16 cellular contexts compared by ENCODE assay signal in the genomic region with DNA sequence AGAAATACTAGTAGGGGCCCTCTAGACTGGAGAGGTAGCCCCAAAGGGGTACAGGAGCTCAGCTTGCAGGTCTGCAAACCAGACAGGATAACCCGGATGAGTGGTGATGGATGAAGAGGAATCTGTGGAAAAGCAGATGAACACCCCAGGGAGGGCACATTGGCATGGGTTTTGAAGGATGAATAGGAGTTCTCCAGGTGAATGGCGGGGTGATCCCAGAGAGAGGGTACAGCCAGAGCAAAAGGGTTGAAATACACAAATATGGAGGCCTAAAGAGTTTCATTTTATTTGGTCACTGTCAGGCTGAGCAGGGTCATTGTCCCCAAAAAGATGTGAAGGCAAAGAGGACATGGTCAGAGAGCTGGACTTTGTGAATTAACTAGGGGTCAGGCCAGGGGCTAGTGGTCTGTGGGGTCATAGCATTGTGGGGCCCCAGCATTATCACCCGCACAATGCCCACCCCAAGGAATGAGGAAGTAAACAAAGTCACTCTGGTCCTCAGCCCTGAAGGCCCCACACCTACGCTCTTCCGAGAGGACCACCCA. TPM values are rescaled to one million over a fixed set of nuclear protein-coding genes. Genes with fewer than 3 reads are reported as not detected.
DNase-seq lines count a peak whose midpoint lies in the region; ATAC-seq and TF ChIP-seq lines count a peak whose summit lies in the region.
"Had no signal": no experiment of that assay in that cellular context is flagged by ENCODE, and none has a peak within 500 bp of the region (broad histone marks: within the 10 kb centered on the region; RNA-seq: fewer than 3 reads in every experiment).

No MANE protein-coding gene starts in this region.

- no peaks in the 10 kb centered on the region for H3K9me3 ChIP-seq in CD4-positive, alpha-beta T cell (ENCODE audit: control insufficient read depth, low read length)
- no peaks in the 10 kb centered on the region for H3K9me3 ChIP-seq in osteoblast (ENCODE audit: low read depth, low read length)
- no peaks in the 10 kb centered on the region for H3K9me3 ChIP-seq in OCI-LY7 (ENCODE audit: low read length)

- H4K20me1 ChIP-seq in osteoblast (ENCODE audit: insufficient read depth, low read length) (peaks cover 30% of the 10 kb centered on the region), OCI-LY7 (ENCODE audit: insufficient read depth, low read length) (no peaks in the 10 kb centered on the region)

- intact Hi-C loops in CD4-positive, alpha-beta T cell (cut with DNase I, micrococcal nuclease) = no loop called here
- intact Hi-C loops in natural killer cell (cut with micrococcal nuclease) = no loop called here
- intact Hi-C loops in OCI-LY7 (cut with micrococcal nuclease; ENCODE audit: unreplicated experiment) = loop anchor here (10.0 kb wide), 1 partner anchor 346 kb away; no protein-coding TSS in a partner anchor

- BruUV-seq in OCI-LY7 (replicated peaks; lab: Mats Ljungman, UMichigan) = no TSS peak

- no peak for TF ChIP-seq CTCF in CD4-positive, alpha-beta T cell (IDR thresholded peaks at IDR 0.05)
- TF ChIP-seq CTCF in endothelial cell (IDR thresholded peaks at IDR 0.05; ENCODE audit: unreplicated experiment) = no peak
- TF ChIP-seq CTCF in osteoblast (IDR thresholded peaks at IDR 0.05; ENCODE audit: extremely low read depth, low read depth, low read length) = no peak
- no peak for TF ChIP-seq CTCF in natural killer cell (IDR thresholded peaks at IDR 0.05)
- no peak for TF ChIP-seq CTCF in OCI-LY7 (conservative IDR thresholded peaks at IDR 0.05; ENCODE audit: low read length)

- H3K79me2 ChIP-seq in osteoblast (ENCODE audit: insufficient read depth, low read length) = peaks cover 46% of the 10 kb centered on the region
- H3K79me2 ChIP-seq in OCI-LY7 (ENCODE audit: insufficient read depth, low read depth, low read length) = peaks cover 23% of the 10 kb centered on the region; the same call in 1 of the 2 replicates

- H3K4me1 Mint-ChIP-seq in CD4-positive, alpha-beta T cell (ENCODE audit: low read depth) = no peaks in the 10 kb centered on the region
- H3K4me1 Mint-ChIP-seq in endothelial cell (ENCODE audit: unreplicated experiment) (peaks cover 19% of the 10 kb centered on the region), natural killer cell (peaks cover 0 to 12% of the 10 kb centered on the region in 2 donors)

- CTCF ChIA-PET in CD4-positive, alpha-beta T cell (lab: Charles Lee) = no interaction called here
- CTCF ChIA-PET in OCI-LY7 (lab: Charles Lee; ENCODE audit: unreplicated experiment) = no interaction called here

- no peaks in the 10 kb centered on the region for H3K9me2 ChIP-seq in OCI-LY7 (ENCODE audit: insufficient read depth, low read length)

- peaks cover 12% of the 10 kb centered on the region for H3K36me3 ChIP-seq in osteoblast (ENCODE audit: insufficient read depth, low read length)
- peaks cover 9% of the 10 kb centered on the region; the same call in 1 of the 2 replicates for H3K36me3 ChIP-seq in OCI-LY7 (ENCODE audit: insufficient read depth, low read length)

- H3K27ac ChIP-seq in CD4-positive, alpha-beta T cell (ENCODE audit: low read depth, low read length) = no peak overlapping the region
- H3K27ac ChIP-seq in osteoblast (ENCODE audit: low read depth, low read length) (no peak overlapping the region), OCI-LY7 (ENCODE audit: low read depth, low read length, poor library complexity, severe bottlenecking) (no peak overlapping the region)

- no peak for ATAC-seq in CD4-positive, alpha-beta T cell (ENCODE audit: poor library complexity)
- no peak for ATAC-seq in natural killer cell
- ATAC-seq: natural killer cell treated with Interleukin-12 subunit alpha and Interleukin-12 subunit beta and Interleukin-15 and Interleukin-18, amount 100 ng/mL, for 72 hours had no signal

- H3K9me3 Mint-ChIP-seq in CD4-positive, alpha-beta T cell = no peaks in the 10 kb centered on the region
- H3K9me3 Mint-ChIP-seq in endothelial cell (ENCODE audit: unreplicated experiment) = no peaks in the 10 kb centered on the region
- H3K9me3 Mint-ChIP-seq in natural killer cell = no peaks in the 10 kb centered on the region
- H3K9me3 Mint-ChIP-seq: activated T-helper 1 cell treated with anti-CD3 and anti-CD28 coated beads, Interleukin-12 subunit alpha, Interleukin-12 subunit beta, Interleukin-2, Interleukin-4 antibody, amounts not matched to agents 30 ng/mL and 10 ng/mL and 1 ng/mL, durations not matched to agents 14 hours and 24 hours and 36 hours; natural killer cell treated with Interleukin-12 subunit alpha and Interleukin-12 subunit beta and Interleukin-15 and Interleukin-18, amount 100 ng/mL, for 72 hours had no signal

- H3K36me3 Mint-ChIP-seq in CD4-positive, alpha-beta T cell (ENCODE audit: low read depth) = no peaks in the 10 kb centered on the region
- H3K36me3 Mint-ChIP-seq in endothelial cell (ENCODE audit: low read depth, unreplicated experiment) (peaks cover 18% of the 10 kb centered on the region), natural killer cell (no peaks in the 10 kb centered on the region)
- H3K36me3 Mint-ChIP-seq: natural killer cell treated with Interleukin-12 subunit alpha and Interleukin-12 subunit beta and Interleukin-15 and Interleukin-18, amount 100 ng/mL, for 72 hours had no signal

- H3K4me3 ChIP-seq in osteoblast (ENCODE audit: insufficient read depth, low read length) (no peak overlapping the region), OCI-LY7 (ENCODE audit: low read depth, low read length, poor library complexity, severe bottlenecking) (no peak overlapping the region)

- H3K27me3 Mint-ChIP-seq in CD4-positive, alpha-beta T cell = no peaks in the 10 kb centered on the region
- peaks cover 16% of the 10 kb centered on the region for H3K27me3 Mint-ChIP-seq in endothelial cell (ENCODE audit: unreplicated experiment)
- no peaks in the 10 kb centered on the region for H3K27me3 Mint-ChIP-seq in natural killer cell (ENCODE audit: low read depth in 2 of 2)
- H3K27me3 Mint-ChIP-seq: natural killer cell treated with Interleukin-12 subunit alpha and Interleukin-12 subunit beta and Interleukin-15 and Interleukin-18, amount 100 ng/mL, for 72 hours had no signal

- POLR2A ChIA-PET in CD4-positive, alpha-beta T cell (lab: Charles Lee) = interaction anchor here (0.7 kb wide), 1 partner anchor 125 kb away, joined by 3 read pairs; no protein-coding TSS in a partner anchor
- POLR2A ChIA-PET in OCI-LY7 (lab: Charles Lee) = interaction anchor here (0.6 to 1.4 kb wide), 2 partner anchors 164 to 389 kb away, joined by 3 read pairs; no protein-coding TSS in a partner anchor

- H3K27me3 ChIP-seq in CD4-positive, alpha-beta T cell (ENCODE audit: control insufficient read depth, insufficient read depth, low read length) = no peaks in the 10 kb centered on the region
- no peaks in the 10 kb centered on the region for H3K27me3 ChIP-seq in osteoblast (ENCODE audit: insufficient read depth, low read length)

- no peak overlapping the region for H3K4me2 ChIP-seq in osteoblast (ENCODE audit: insufficient read depth, low read length)
- H3K4me2 ChIP-seq in OCI-LY7 (ENCODE audit: low read length) = no peak overlapping the region

- no peak for DNase-seq in CD4-positive, alpha-beta T cell
- peak; percentile 61 for DNase-seq in NCI-H82 treated with DMSO at 0.1 percent for 48 hours (lab: John Stamatoyannopoulos, UW; ENCODE audit: unreplicated experiment)
- DNase-seq in endothelial cell (ENCODE audit: low spot score) = no peak
- peak; percentile 89 for DNase-seq in osteoblast (ENCODE audit: insufficient read length, low spot score, missing footprints)
- DNase-seq in natural killer cell = no peak
- DNase-seq in stimulated activated naive CD4-positive, alpha-beta T cell (lab: John Stamatoyannopoulos, UW) = no peak
- no peak for DNase-seq in OCI-LY7 (ENCODE audit: low spot score)
- DNase-seq in hypothalamus (lab: John Stamatoyannopoulos, UW) = no peak
- DNase-seq: caudate nucleus; DMS153; effector memory CD4-positive, alpha-beta T cell; IMR-90; NCI-H2107; NCI-H526 treated with DMSO at 0.1 percent for 48 hours had no signal

- H3K4me1 ChIP-seq in osteoblast (ENCODE audit: insufficient read depth, low read length) (peaks cover 11% of the 10 kb centered on the region), OCI-LY7 (ENCODE audit: insufficient read depth, low read length, poor library complexity, severe bottlenecking) (peaks cover 39% of the 10 kb centered on the region)

- H2AFZ ChIP-seq in osteoblast (ENCODE audit: low read length) = no peak overlapping the region
- H2AFZ ChIP-seq in OCI-LY7 (ENCODE audit: low read length) = no peak overlapping the region

- H3K4me3 Mint-ChIP-seq in CD4-positive, alpha-beta T cell = peak overlapping the region; percentile 39
- H3K4me3 Mint-ChIP-seq in endothelial cell (ENCODE audit: unreplicated experiment) (peak overlapping the region; percentile 5), natural killer cell (no peak overlapping the region)
- H3K4me3 Mint-ChIP-seq: activated T-helper 1 cell treated with anti-CD3 and anti-CD28 coated beads, Interleukin-12 subunit alpha, Interleukin-12 subunit beta, Interleukin-2, Interleukin-4 antibody, amounts not matched to agents 30 ng/mL and 10 ng/mL and 1 ng/mL, durations not matched to agents 14 hours and 24 hours and 36 hours; natural killer cell treated with Interleukin-12 subunit alpha and Interleukin-12 subunit beta and Interleukin-15 and Interleukin-18, amount 100 ng/mL, for 72 hours had no signal

- no peak overlapping the region for H3K27ac Mint-ChIP-seq in CD4-positive, alpha-beta T cell
- H3K27ac Mint-ChIP-seq in endothelial cell (ENCODE audit: unreplicated experiment) (peak overlapping the region; percentile 42), natural killer cell (no peak overlapping the region)
- H3K27ac Mint-ChIP-seq: activated T-helper 1 cell treated with anti-CD3 and anti-CD28 coated beads, Interleukin-12 subunit alpha, Interleukin-12 subunit beta, Interleukin-2, Interleukin-4 antibody, amounts not matched to agents 30 ng/mL and 10 ng/mL and 1 ng/mL, durations not matched to agents 14 hours and 24 hours and 36 hours; natural killer cell treated with Interleukin-12 subunit alpha and Interleukin-12 subunit beta and Interleukin-15 and Interleukin-18, amount 100 ng/mL, for 72 hours had no signal

RNA-seq across cellular contexts. Expression of gene NR2F6, which starts 4.8 kb away (rescaled TPM):
- 1 to 10 TPM in 1 of 2 experiments, under 1 TPM in 1; 0.74 to 1.1 TPM for total RNA-seq in CD4-positive, alpha-beta T cell
- 69.9 TPM for total RNA-seq in endothelial cell (ENCODE audit: unreplicated experiment)
- 29.5 and 32.2 TPM in 2 replicates for total RNA-seq in osteoblast
- total RNA-seq in natural killer cell = 1 to 10 TPM; 1.3 to 4.2 (median 1.8) TPM
- total RNA-seq in OCI-LY7 (2014; rRNA removed; shearing (Covaris generic)) = 31.0 and 39.2 TPM in 2 replicates
- total RNA-seq in OCI-LY7 (2022) = 30.0 and 33.1 TPM in 2 replicates

RNA-seq across cellular contexts. Expression of gene OCEL1, which starts 14.9 kb away (rescaled TPM):
- 10 to 100 TPM; 20.5 to 22.2 TPM for total RNA-seq in CD4-positive, alpha-beta T cell
- total RNA-seq in endothelial cell (ENCODE audit: unreplicated experiment) (16.5 TPM), osteoblast (2.4 and 3.3 TPM in 2 replicates), natural killer cell (10 to 100 TPM; 28.1 to 39.1 (median 37.0) TPM), OCI-LY7 (2022) (29.5 and 38.8 TPM in 2 replicates)
- total RNA-seq in OCI-LY7 (2014; rRNA removed; shearing (Covaris generic)) = 5.9 and 10.2 TPM in 2 replicates

RNA-seq across cellular contexts. Expression of gene USHBP1, which starts 23.6 kb away (rescaled TPM):
- not detected for total RNA-seq in CD4-positive, alpha-beta T cell
- total RNA-seq in endothelial cell (ENCODE audit: unreplicated experiment) = 54.2 TPM
- total RNA-seq in osteoblast = not detected in 2 replicates
- total RNA-seq in natural killer cell = not detected
- 2.4 and 3.1 TPM in 2 replicates for total RNA-seq in OCI-LY7 (2014; rRNA removed; shearing (Covaris generic))
- total RNA-seq in OCI-LY7 (2022) = 6.5 and 7.6 TPM in 2 replicates
- total RNA-seq: IMR-90; natural killer cell treated with Interleukin-12 subunit alpha and Interleukin-12 subunit beta and Interleukin-15 and Interleukin-18, amount 100 ng/mL, for 72 hours had no signal

RNA-seq across cellular contexts. Expression of gene USE1, which starts 25.8 kb away (rescaled TPM):
- 10 to 100 TPM; 23.1 to 24.3 TPM for total RNA-seq in CD4-positive, alpha-beta T cell
- total RNA-seq in endothelial cell (ENCODE audit: unreplicated experiment) (13.0 TPM), osteoblast (22.4 and 25.7 TPM in 2 replicates), natural killer cell (10 to 100 TPM; 16.4 to 21.1 (median 20.9) TPM), OCI-LY7 (2022) (25.4 and 28.6 TPM in 2 replicates)
- total RNA-seq in OCI-LY7 (2014; rRNA removed; shearing (Covaris generic)) = 31.2 TPM in 2 replicates

RNA-seq across cellular contexts. Expression of gene BABAM1, which starts 26.3 kb away (rescaled TPM):
- 10 to 100 TPM; 56.2 to 63.5 TPM for total RNA-seq in CD4-positive, alpha-beta T cell
- total RNA-seq in endothelial cell (ENCODE audit: unreplicated experiment) = 136 TPM
- 74.8 and 76.7 TPM in 2 replicates for total RNA-seq in osteoblast
- 100 to 1,000 TPM; 106 to 127 (median 106) TPM for total RNA-seq in natural killer cell
- total RNA-seq in OCI-LY7 (2014; rRNA removed; shearing (Covaris generic)) = 79.0 and 79.7 TPM in 2 replicates
- total RNA-seq in OCI-LY7 (2022) = 107 and 118 TPM in 2 replicates

Comparison
In these comparisons a context has a peak if more than half of its experiments do, and no peak if none do; other contexts are left out.
1. DNase-seq: peak in NCI-H82 treated with DMSO at 0.1 percent for 48 hours (single experiment) and osteoblast (single experiment); none in CD4-positive, alpha-beta T cell (0 of 10), endothelial cell (single experiment), natural killer cell (single experiment), stimulated activated naive CD4-positive, alpha-beta T cell (0 of 6), OCI-LY7 (single experiment) and hypothalamus (0 of 51).